ENCODE assay signal across 27 cellular contexts in genomic region chr5:67335391-67335790, GRCh38.
"Had no signal": no experiment of that assay in that cellular context is flagged by ENCODE, and none has a peak within 500 bp of the region (broad histone marks: within the 10 kb centered on the region; RNA-seq: fewer than 3 reads in every experiment).

No MANE protein-coding gene starts in this region.

- H3K27ac ChIP-seq: brain microvascular endothelial cell, coronary artery, dorsolateral prefrontal cortex, foreskin keratinocyte, gastrocnemius medialis, heart left ventricle had no signal

- ATAC-seq: activated CD4-positive, alpha-beta T cell treated with anti-CD3 and anti-CD28 coated beads for 36 hours; activated CD8-positive, alpha-beta T cell treated with anti-CD3 and anti-CD28 coated beads for 36 hours; activated T-cell treated with anti-CD3 and anti-CD28 coated beads, Interleukin-2, amount 50 U/mL, for 4 hours; activated T-helper 17 cell treated with anti-CD3 and anti-CD28 coated beads, Interleukin-2, amount 50 U/mL, for 72 hours; esophagus mucosa; foreskin keratinocyte; gastrocnemius medialis; heart left ventricle had no signal

- H3K4me1 ChIP-seq: foreskin keratinocyte, gastrocnemius medialis, heart left ventricle had no signal

- DNase-seq: activated CD4-positive, alpha-beta T cell treated with anti-CD3 and anti-CD28 coated beads for 36 hours; activated CD4-positive, alpha-beta T cell treated with anti-CD3 and anti-CD28 coated beads, Interleukin-2, amount 50 U/mL, for 1 hour; activated CD4-positive, alpha-beta T cell treated with anti-CD3 and anti-CD28 coated beads, Interleukin-2, amount 50 U/mL, for 48 hours; activated CD4-positive, CD25-positive, alpha-beta regulatory T cell; activated CD4-positive, CD25-positive, alpha-beta regulatory T cell treated with anti-CD3 and anti-CD28 coated beads, Interleukin-2, amount 50 U/mL, for 72 hours; activated CD8-positive, alpha-beta memory T cell treated with anti-CD3 and anti-CD28 coated beads for 24 hours; activated CD8-positive, alpha-beta T cell treated with anti-CD3 and anti-CD28 coated beads for 36 hours; activated effector memory CD4-positive, alpha-beta T cell treated with Interleukin-2 at 50 U/mL for 16 hours; activated gamma-delta T cell treated with Interleukin-2 at 50 U/mL for 16 hours; activated naive CD4-positive, alpha-beta T cell treated with anti-CD3 and anti-CD28 coated beads, Interleukin-2, amount 50 U/mL, for 16 hours; activated naive CD4-positive, alpha-beta T cell treated with Interleukin-2 at 50 U/mL for 16 hours; activated T-cell treated with anti-CD3 and anti-CD28 coated beads, Interleukin-2, amount 50 U/mL, for 4 hours; amniotic stem cell; anterior cingulate cortex; brain microvascular endothelial cell; dorsolateral prefrontal cortex; effector memory CD4-positive, alpha-beta T cell; endodermal cell; foreskin keratinocyte; gastrocnemius medialis; glutamatergic neuron; heart left ventricle; T-helper 2 cell had no signal

- FAIRE-seq: bronchial epithelial cell had no signal

- H3K36me3 ChIP-seq: brain microvascular endothelial cell, gastrocnemius medialis, heart left ventricle had no signal

- H3K27me3 ChIP-seq: brain microvascular endothelial cell, dorsolateral prefrontal cortex, foreskin keratinocyte, gastrocnemius medialis, heart left ventricle had no signal

- H3K9me3 ChIP-seq: gastrocnemius medialis had no signal

- H3K4me3 ChIP-seq: coronary artery, dorsolateral prefrontal cortex, gastrocnemius medialis, heart left ventricle had no signal
